Comparison of ENCODE assay signal across 8 cellular contexts in genomic region chr14:105490572-105491365, GRCh38. TPM values are rescaled to one million over a fixed set of nuclear protein-coding genes. Genes with fewer than 3 reads are reported as not detected.
DNase-seq lines count a peak whose midpoint lies in the region; ATAC-seq and TF ChIP-seq lines count a peak whose summit lies in the region.

TEDC1 (plus strand) TSS chr14:105491246; CDS start chr14:105491376, 130 bp downstream.

- DNase-seq in COR-L47 (lab: John Stamatoyannopoulos, UW) (peak; percentile 100), GM20000 (ENCODE audit: low spot score) (peak; percentile 98), HT-29 (ENCODE audit: low spot score) (peak; percentile 96), lower lobe of right lung (peak; percentile 100)
- DNase-seq in NK-92 treated with Interleukin-12 subunit alpha and Interleukin-12 subunit beta, amount 100 ng/mL, for 24 hours (lab: John Stamatoyannopoulos, UW) = peak; percentile 100
- DNase-seq in activated CD8-positive, alpha-beta memory T cell treated with anti-CD3 and anti-CD28 coated beads for 24 hours = peak; percentile 98
- peak; percentile 98 for DNase-seq in effector CD4-positive, alpha-beta T cell
- peak; percentile 98 to 99 (median 98) for DNase-seq in stimulated activated CD4-positive, alpha-beta T cell treated with anti-CD3 and anti-CD28 coated beads, TNF-alpha, amount 100 ng/mL, for 24 hours (ENCODE audit: low read depth in 3 of 3)

- H3K27ac ChIP-seq in lower lobe of right lung = peak within 1 kb of the TSS; percentile 99

- TF ChIP-seq CTCF in GM20000 (IDR thresholded peaks at IDR 0.05; ENCODE audit: extremely low read depth, missing control alignments) (peak; percentile 97), lower lobe of right lung (IDR thresholded peaks at IDR 0.05) (peak; percentile 83)

- peak within 1 kb of the TSS; percentile 83 for H3K4me3 ChIP-seq in lower lobe of right lung

- ATAC-seq in lower lobe of right lung = peak; percentile 83 to 86

- intact Hi-C loops in lower lobe of right lung (cut with DNase I) = no loop called here

- H3K36me3 ChIP-seq in lower lobe of right lung = no peaks in the 10 kb centered on the region

- no peaks in the 10 kb centered on the region for H3K9me3 ChIP-seq in lower lobe of right lung

- H3K4me1 ChIP-seq in lower lobe of right lung = peaks cover 42% of the 10 kb centered on the region

- no peaks in the 10 kb centered on the region for H3K27me3 ChIP-seq in lower lobe of right lung (ENCODE audit: low read depth)

RNA-seq across cellular contexts. Expression of gene TEDC1, which starts in this region (rescaled TPM):
- 112 and 140 TPM in 2 replicates for total RNA-seq in HT-29 (2014; rRNA removed; shearing (Covaris generic))
- 10.6 TPM for total RNA-seq in lower lobe of right lung

Comparison
In these comparisons a context has a peak if more than half of its experiments do, and no peak if none do; other contexts are left out.
1. Peak in every context shown above with its lines: DNase-seq, ATAC-seq, H3K4me3 ChIP-seq and H3K27ac ChIP-seq.